ENCODE assay signal across 15 cellular contexts in genomic region chrX:148871422-148872152, GRCh38.
DNase-seq lines count a peak whose midpoint lies in the region; ATAC-seq and TF ChIP-seq lines count a peak whose summit lies in the region.
"Had no signal": no experiment of that assay in that cellular context is flagged by ENCODE, and none has a peak within 500 bp of the region (broad histone marks: within the 10 kb centered on the region; RNA-seq: fewer than 3 reads in every experiment).

No MANE protein-coding gene starts in this region.

- 67% methylated on average over 7 of the region's 7 CpGs for WGBS in hepatocyte (ENCODE audit: low lambda C conversion rate, missing lambda C conversion rate)

- H2AFZ ChIP-seq in hepatocyte = no peak overlapping the region
- H2AFZ ChIP-seq: GM23338 had no signal

- H3K27me3 ChIP-seq in skeletal muscle satellite cell (ENCODE audit: control insufficient read depth, insufficient read depth, low read length) (no peaks in the 10 kb centered on the region), hepatocyte (no peaks in the 10 kb centered on the region)
- H3K27me3 ChIP-seq: thyroid gland had no signal

- no peaks in the 10 kb centered on the region for H3K79me2 ChIP-seq in hepatocyte

- H3K36me3 ChIP-seq in skeletal muscle satellite cell (ENCODE audit: insufficient read depth, low read length) (no peaks in the 10 kb centered on the region), hepatocyte (replicated peaks; ENCODE audit: insufficient read depth, low read depth) (no peaks in the 10 kb centered on the region)
- H3K36me3 ChIP-seq: breast epithelium, thyroid gland had no signal

- DNase-seq in GM04503 (ENCODE audit: low read depth) (peak; percentile 79), amniotic epithelial cell (ENCODE audit: low read depth) (peak; percentile 94), fibroblast of the conjunctiva (ENCODE audit: low read depth) (peak; percentile 24), superior temporal gyrus (ENCODE audit: extremely low spot score) (no peak), hepatocyte (ENCODE audit: low spot score) (no peak), Right ventricle myocardium inferior (ENCODE audit: missing footprints) (no peak)
- no peak for DNase-seq in activated CD4-positive, alpha-beta T cell treated with anti-CD3 and anti-CD28 coated beads for 48 hours
- DNase-seq: activated gamma-delta T cell; effector memory CD4-positive, alpha-beta T cell; GF-D8; NCI-H1092 treated with DMSO at 0.1 percent for 48 hours; thyroid gland had no signal

- H3K9me3 ChIP-seq in skeletal muscle satellite cell (replicated peaks; ENCODE audit: low read length) (no peaks in the 10 kb centered on the region), hepatocyte (ENCODE audit: low read depth) (no peaks in the 10 kb centered on the region)
- H3K9me3 ChIP-seq: breast epithelium, thyroid gland had no signal

- H3K27ac ChIP-seq in hepatocyte = no peak overlapping the region
- H3K27ac ChIP-seq: breast epithelium, thyroid gland had no signal

- no peaks in the 10 kb centered on the region for H4K20me1 ChIP-seq in hepatocyte (ENCODE audit: insufficient read depth, poor library complexity, severe bottlenecking)

- peak overlapping the region; percentile 47 for H3K9ac ChIP-seq in skeletal muscle satellite cell (ENCODE audit: low read depth, low read length)

- H3K4me3 ChIP-seq in skeletal muscle satellite cell (ENCODE audit: low read length) = no peak overlapping the region
- no peak overlapping the region for H3K4me3 ChIP-seq in hepatocyte
- H3K4me3 ChIP-seq: breast epithelium, GM23338, thyroid gland had no signal

- TF ChIP-seq CTCF in hepatocyte (IDR thresholded peaks at IDR 0.05; ENCODE audit: poor library complexity) = no peak

- H3K4me1 ChIP-seq in skeletal muscle satellite cell (ENCODE audit: control insufficient read depth, insufficient read depth, low read length) = peaks cover 22% of the 10 kb centered on the region
- no peaks in the 10 kb centered on the region for H3K4me1 ChIP-seq in hepatocyte (ENCODE audit: insufficient read depth)
- H3K4me1 ChIP-seq: breast epithelium, thyroid gland had no signal

- intact Hi-C loops in Right ventricle myocardium inferior (cut with DNase I) = no loop called here

- ATAC-seq in Right ventricle myocardium inferior = no peak
- ATAC-seq: GM23338 had no signal

- H3K4me2 ChIP-seq in skeletal muscle satellite cell (ENCODE audit: low read length) (peak overlapping the region; percentile 51), hepatocyte (no peak overlapping the region)
- H3K4me2 ChIP-seq: GM23338 had no signal

- H3K9me2 ChIP-seq in hepatocyte (replicated peaks; ENCODE audit: insufficient read depth) = no peaks in the 10 kb centered on the region

Comparison
In these comparisons a context has a peak if more than half of its experiments do, and no peak if none do; other contexts are left out.
1. DNase-seq: peak in GM04503 (single experiment), amniotic epithelial cell (single experiment) and fibroblast of the conjunctiva (single experiment); none in superior temporal gyrus (single experiment), activated CD4-positive, alpha-beta T cell treated with anti-CD3 and anti-CD28 coated beads for 48 hours (single experiment), hepatocyte (single experiment) and Right ventricle myocardium inferior (single experiment).